In genomic region chr15:39400821-39401550, GRCh38 we compare ENCODE assay signal across 1 cellular context.
TF ChIP-seq lines count a peak whose summit lies in the region.

No MANE protein-coding gene starts in this region.

TF ChIP-seq in IMR-90, 13 proteins besides CTCF, POLR2A, EP300 and RAD21:
- TF ChIP-seq SMC3 (IDR thresholded peaks at IDR 0.05; ENCODE audit: low read depth, low read length) (no peak), MAZ (IDR thresholded peaks at IDR 0.05; ENCODE audit: borderline replicate concordance, low read depth, low read length) (no peak), MXI1 (IDR thresholded peaks at IDR 0.05; ENCODE audit: borderline replicate concordance, low read depth, low read length) (no peak), CHD1 (IDR thresholded peaks at IDR 0.05; ENCODE audit: low read depth, low read length) (no peak), RCOR1 (IDR thresholded peaks at IDR 0.05; ENCODE audit: insufficient replicate concordance, low read length) (no peak), BHLHE40 (IDR thresholded peaks at IDR 0.05; ENCODE audit: low read depth, low read length) (no peak), FOS (IDR thresholded peaks at IDR 0.05; ENCODE audit: low read depth, low read length) (no peak), CEBPB (IDR thresholded peaks at IDR 0.05; ENCODE audit: low read depth, low read length) (no peak), ELK1 (IDR thresholded peaks at IDR 0.05; ENCODE audit: borderline replicate concordance, low read depth, low read length) (no peak), USF2 (IDR thresholded peaks at IDR 0.05; ENCODE audit: low read depth, low read length) (no peak), NFE2L2 (IDR thresholded peaks at IDR 0.05; ENCODE audit: low read depth, low read length) (no peak), RFX5 (IDR thresholded peaks at IDR 0.05; ENCODE audit: low read depth, low read length) (no peak)
TF ChIP-seq in IMR-90: peak in this region for 0.
